ENCODE assay signal across 10 cellular contexts in genomic region chr3:185796431-185797107, GRCh38. TPM values are rescaled to one million over a fixed set of nuclear protein-coding genes. Genes with fewer than 3 reads are reported as not detected.
DNase-seq lines count a peak whose midpoint lies in the region; ATAC-seq and TF ChIP-seq lines count a peak whose summit lies in the region.
"Had no signal": no experiment of that assay in that cellular context is flagged by ENCODE, and none has a peak within 500 bp of the region (broad histone marks: within the 10 kb centered on the region; RNA-seq: fewer than 3 reads in every experiment).

No MANE protein-coding gene starts in this region.

- no peak overlapping the region for H3K4me2 ChIP-seq in trophoblast cell (ENCODE audit: low read length)

- H4K91ac ChIP-seq in trophoblast cell (ENCODE audit: low read depth, low read length) = no peak overlapping the region

- no peak overlapping the region for H4K8ac ChIP-seq in trophoblast cell (ENCODE audit: low read depth, low read length)

- no peak overlapping the region for H4K12ac ChIP-seq in trophoblast cell (ENCODE audit: low read depth, low read length)

- no peak overlapping the region for H3K18ac ChIP-seq in trophoblast cell (ENCODE audit: low read length)

- no peak overlapping the region for H3K23ac ChIP-seq in trophoblast cell (ENCODE audit: low read length)

- no peak overlapping the region for H2BK12ac ChIP-seq in trophoblast cell (ENCODE audit: low read length)

- H3K9ac ChIP-seq in trophoblast cell (ENCODE audit: low read length) = no peak overlapping the region

- no peak overlapping the region for H2AK5ac ChIP-seq in trophoblast cell (ENCODE audit: low read length)

- peak; percentile 39 for DNase-seq in NCI-H1105 treated with DMSO at 0.1 percent for 48 hours (lab: John Stamatoyannopoulos, UW)
- DNase-seq in NCI-H1105 (lab: John Stamatoyannopoulos, UW) = no peak
- DNase-seq in NCI-H460 (ENCODE audit: extremely low read depth, low read depth) = peak; percentile 26
- peak; percentile 97 for DNase-seq in epithelial cell of esophagus (ENCODE audit: low read depth)
- DNase-seq in trophoblast cell = peak; percentile 81 to 97
- no peak for DNase-seq in NCI-H2227 (lab: John Stamatoyannopoulos, UW; ENCODE audit: unreplicated experiment)
- DNase-seq: head of caudate nucleus had no signal

- no peak overlapping the region for H2AFZ ChIP-seq in trophoblast cell (ENCODE audit: insufficient read depth, low read length, poor library complexity)

- no peaks in the 10 kb centered on the region for H3K79me1 ChIP-seq in trophoblast cell (ENCODE audit: low read length)

- TF ChIP-seq CTCF in epithelial cell of esophagus (IDR thresholded peaks at IDR 0.05; ENCODE audit: insufficient read depth, low read depth, low read length, missing control alignments) = no peak

- no peak for ATAC-seq in GM21381 (IDR thresholded peaks at IDR 0.05; ENCODE audit: unreplicated experiment)
- no peak for ATAC-seq in GM21515 (IDR thresholded peaks at IDR 0.05; ENCODE audit: unreplicated experiment)

- no peak overlapping the region for H3K4ac ChIP-seq in trophoblast cell (ENCODE audit: low read depth, low read length)

- peak overlapping the region; percentile 38 for H3K27ac ChIP-seq in trophoblast cell (ENCODE audit: low read depth, low read length)
- H3K27ac ChIP-seq: vagina had no signal

- peaks cover 19% of the 10 kb centered on the region for H3K79me2 ChIP-seq in trophoblast cell (ENCODE audit: control insufficient read depth, insufficient read depth, low read length, poor library complexity)

- peaks cover 15 to 32% of the 10 kb centered on the region in 2 experiments for H3K4me1 ChIP-seq in trophoblast cell (ENCODE audit: control insufficient read depth in 1 of 2, insufficient read depth in 2 of 2, low read length in 2 of 2)
- H3K4me1 ChIP-seq: vagina had no signal

- no peak overlapping the region for H2BK120ac ChIP-seq in trophoblast cell (ENCODE audit: insufficient read depth, low read length, poor library complexity)

- no peaks in the 10 kb centered on the region for H3K36me3 ChIP-seq in trophoblast cell (ENCODE audit: control insufficient read depth in 1 of 2, insufficient read depth in 2 of 2, low read length in 2 of 2)
- H3K36me3 ChIP-seq: vagina had no signal

- H2BK5ac ChIP-seq in trophoblast cell (ENCODE audit: low read depth, low read length, poor library complexity) = no peak overlapping the region

- H3K9me3 ChIP-seq in trophoblast cell (ENCODE audit: insufficient read depth, low read depth, low read length) = no peaks in the 10 kb centered on the region
- H3K9me3 ChIP-seq: vagina had no signal

- no CpG with 5 or more reads among the region's 7 CpGs for WGBS in trophoblast cell (ENCODE audit: extremely low coverage, insufficient coverage, insufficient read length)

- no peaks in the 10 kb centered on the region for H3K27me3 ChIP-seq in trophoblast cell (ENCODE audit: insufficient read depth, low read length)
- H3K27me3 ChIP-seq: vagina had no signal

- no peak overlapping the region for H3K14ac ChIP-seq in trophoblast cell (ENCODE audit: low read length)

- H3K4me3 ChIP-seq in epithelial cell of esophagus (ENCODE audit: low read length) = no peak overlapping the region
- no peak overlapping the region for H3K4me3 ChIP-seq in trophoblast cell (ENCODE audit: low read depth, low read length)
- H3K4me3 ChIP-seq: vagina had no signal

RNA-seq across cellular contexts. Expression of gene IGF2BP2, which starts 28.3 kb away (rescaled TPM):
- total RNA-seq in NCI-H460 (2014; rRNA removed; shearing (Covaris generic)) = 11.1 and 11.5 TPM in 2 replicates
- 1.7 and 3.5 TPM in 2 replicates for polyA plus RNA-seq in NCI-H460 (2014; cell fraction: nucleus; rRNA removed)
- polyA plus RNA-seq in trophoblast cell (2013) = 136 TPM in 2 replicates

Comparison
In these comparisons a context has a peak if more than half of its experiments do, and no peak if none do; other contexts are left out.
1. DNase-seq: peak in NCI-H1105 treated with DMSO at 0.1 percent for 48 hours (single experiment), NCI-H460 (single experiment), epithelial cell of esophagus (single experiment) and trophoblast cell (2 of 2); none in NCI-H1105 (single experiment) and NCI-H2227 (single experiment).